ENCODE assay signal across 8 cellular contexts in the genomic region with DNA sequence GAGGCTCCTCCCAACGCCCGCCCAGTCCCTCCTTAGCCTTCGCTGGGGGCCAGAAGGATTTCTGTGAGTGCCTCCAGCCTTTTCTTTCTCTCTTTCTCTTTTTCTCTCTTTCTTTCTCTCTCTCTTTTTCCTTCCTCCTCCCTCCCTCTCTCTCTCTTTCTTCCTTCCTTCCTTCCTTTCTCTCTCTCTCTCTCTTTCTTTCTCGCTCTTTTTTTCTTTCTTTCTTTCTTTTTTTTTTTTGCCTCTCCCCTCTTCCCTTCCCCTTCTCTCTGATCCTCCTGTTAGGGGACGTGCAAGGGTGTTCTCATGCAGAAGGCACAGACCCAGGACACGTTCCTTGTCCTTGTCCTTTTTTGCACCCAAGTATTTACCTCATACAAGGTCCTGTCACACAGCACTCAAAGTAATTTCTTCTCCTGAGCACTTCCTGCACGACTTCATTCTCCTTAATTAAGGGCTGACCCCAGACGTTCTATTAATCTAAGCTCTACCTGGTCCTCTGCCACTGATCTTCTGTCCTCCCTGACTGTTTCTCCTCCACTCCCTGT. TPM values are rescaled to one million over a fixed set of nuclear protein-coding genes. Genes with fewer than 3 reads are reported as not detected.
DNase-seq lines count a peak whose midpoint lies in the region; ATAC-seq and TF ChIP-seq lines count a peak whose summit lies in the region.

No MANE protein-coding gene starts in this region.

- H3K4me1 Mint-ChIP-seq in activated naive CD4-positive, alpha-beta T cell treated with anti-CD3 and anti-CD28 coated beads, Interleukin-2, amount 50 U/mL, for 24 hours, result peaks cover 38% of the 10 kb centered on the region
- H3K4me1 Mint-ChIP-seq in activated T-helper 17 cell treated with anti-CD3 and anti-CD28 coated beads, Interleukin-2, amount 50 U/mL, for 72 hours, result peaks cover 26% of the 10 kb centered on the region

- no peaks in the 10 kb centered on the region for H3K9me3 ChIP-seq in thoracic aorta

- no peak for ATAC-seq in activated T-helper 17 cell treated with anti-CD3 and anti-CD28 coated beads, Interleukin-2, amount 50 U/mL, for 72 hours (replicated peaks)
- peak; percentile 11 for ATAC-seq in left colon
- ATAC-seq in thoracic aorta (ENCODE audit: insufficient number of reproducible peaks, low FRiP score, low read depth), result no peak
- no peak for ATAC-seq in GM21360 (IDR thresholded peaks at IDR 0.05; ENCODE audit: unreplicated experiment)
- ATAC-seq in HG02763 (IDR thresholded peaks at IDR 0.05; ENCODE audit: unreplicated experiment), result no peak
- no peak for ATAC-seq in GM18517 (IDR thresholded peaks at IDR 0.05; ENCODE audit: unreplicated experiment)

- H3K27me3 Mint-ChIP-seq in activated naive CD4-positive, alpha-beta T cell treated with anti-CD3 and anti-CD28 coated beads, Interleukin-2, amount 50 U/mL, for 24 hours, result no peaks in the 10 kb centered on the region
- no peaks in the 10 kb centered on the region for H3K27me3 Mint-ChIP-seq in activated T-helper 17 cell treated with anti-CD3 and anti-CD28 coated beads, Interleukin-2, amount 50 U/mL, for 72 hours

- no peaks in the 10 kb centered on the region for H3K36me3 Mint-ChIP-seq in activated naive CD4-positive, alpha-beta T cell treated with anti-CD3 and anti-CD28 coated beads, Interleukin-2, amount 50 U/mL, for 24 hours
- peaks cover 9% of the 10 kb centered on the region for H3K36me3 Mint-ChIP-seq in activated T-helper 17 cell treated with anti-CD3 and anti-CD28 coated beads, Interleukin-2, amount 50 U/mL, for 72 hours (ENCODE audit: low read depth)

- no peak for TF ChIP-seq CTCF in thoracic aorta (IDR thresholded peaks at IDR 0.05)

- peak overlapping the region; percentile 80 for H3K4me3 ChIP-seq in thoracic aorta

- H3K27me3 ChIP-seq in thoracic aorta (replicated peaks; ENCODE audit: insufficient read depth), result no peaks in the 10 kb centered on the region

- H3K27ac ChIP-seq in thoracic aorta, result no peak overlapping the region

- H3K9me3 Mint-ChIP-seq in activated naive CD4-positive, alpha-beta T cell treated with anti-CD3 and anti-CD28 coated beads, Interleukin-2, amount 50 U/mL, for 24 hours, result no peaks in the 10 kb centered on the region
- H3K9me3 Mint-ChIP-seq in activated T-helper 17 cell treated with anti-CD3 and anti-CD28 coated beads, Interleukin-2, amount 50 U/mL, for 72 hours, result no peaks in the 10 kb centered on the region

- no peak for DNase-seq in activated naive CD4-positive, alpha-beta T cell (lab: John Stamatoyannopoulos, UW)
- DNase-seq in left colon (no peak), thoracic aorta (ENCODE audit: low spot score) (no peak)

- peak overlapping the region; percentile 90 for H3K4me3 Mint-ChIP-seq in activated naive CD4-positive, alpha-beta T cell treated with anti-CD3 and anti-CD28 coated beads, Interleukin-2, amount 50 U/mL, for 24 hours
- peak overlapping the region; percentile 96 for H3K4me3 Mint-ChIP-seq in activated T-helper 17 cell treated with anti-CD3 and anti-CD28 coated beads, Interleukin-2, amount 50 U/mL, for 72 hours

- intact Hi-C loops in left colon (cut with DNase I, micrococcal nuclease), result no loop called here

- H3K27ac Mint-ChIP-seq in activated naive CD4-positive, alpha-beta T cell treated with anti-CD3 and anti-CD28 coated beads, Interleukin-2, amount 50 U/mL, for 24 hours, result peak overlapping the region; percentile 83
- peak overlapping the region; percentile 97 for H3K27ac Mint-ChIP-seq in activated T-helper 17 cell treated with anti-CD3 and anti-CD28 coated beads, Interleukin-2, amount 50 U/mL, for 72 hours

- peaks cover 0 to 16% of the 10 kb centered on the region in 2 donors for H3K4me1 ChIP-seq in thoracic aorta (ENCODE audit: control insufficient read depth in 1 of 2, low read depth in 2 of 2)

- no peaks in the 10 kb centered on the region for H3K36me3 ChIP-seq in thoracic aorta

RNA-seq across cellular contexts. Expression of gene PCNX2, which starts 0.3 kb away (rescaled TPM):
- 10 to 100 TPM; 21.3 to 25.9 TPM for total RNA-seq in activated T-helper 17 cell treated with anti-CD3 and anti-CD28 coated beads, Interleukin-2, amount 50 U/mL, for 72 hours
- 1 to 10 TPM; 5.7 to 9.8 TPM for total RNA-seq in left colon
- total RNA-seq in thoracic aorta, result 10 to 100 TPM; 13.6 to 14.8 TPM

RNA-seq across cellular contexts. Expression of gene MAP3K21, which starts 31.7 kb away (rescaled TPM):
- 10 to 100 TPM in 1 of 2 donors, 1 to 10 TPM in 1; 7.3 to 17.7 TPM for total RNA-seq in activated T-helper 17 cell treated with anti-CD3 and anti-CD28 coated beads, Interleukin-2, amount 50 U/mL, for 72 hours
- total RNA-seq in left colon (10 to 100 TPM; 16.3 to 18.1 TPM), thoracic aorta (1 to 10 TPM in 1 of 2 donors, under 1 TPM in 1; 0.14 to 2.8 TPM)
